In the genomic region with DNA sequence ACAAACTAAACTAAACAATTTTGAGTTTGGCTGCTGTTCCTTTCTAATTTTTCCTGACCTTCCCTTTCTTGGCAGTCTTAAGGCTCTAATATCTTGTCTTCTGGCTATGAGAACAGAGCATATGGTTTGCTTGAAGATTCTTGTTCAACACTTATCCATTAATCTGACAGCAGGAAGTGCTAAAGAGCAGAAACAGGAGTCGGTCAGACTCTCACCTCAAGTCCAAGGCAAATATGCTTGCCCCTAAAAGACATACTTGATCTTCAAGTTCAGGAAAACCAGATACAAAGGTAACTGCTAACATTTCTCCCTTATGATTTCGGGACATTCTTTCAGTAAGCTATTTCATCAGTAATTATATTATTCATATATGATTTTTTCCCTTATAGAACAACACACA, we compare ENCODE assay signal across 17 cellular contexts. TPM values are rescaled to one million over a fixed set of nuclear protein-coding genes. Genes with fewer than 3 reads are reported as not detected.
"Had no signal": no experiment of that assay in that cellular context is flagged by ENCODE, and none has a peak within 500 bp of the region (broad histone marks: within the 10 kb centered on the region; RNA-seq: fewer than 3 reads in every experiment).

No MANE protein-coding gene starts in this region.

- H3K4me3 ChIP-seq: ascending aorta, psoas muscle, thyroid gland had no signal

- FAIRE-seq: bronchial epithelial cell had no signal

- H3K36me3 ChIP-seq: ascending aorta, thyroid gland had no signal

- DNase-seq: activated CD4-positive, alpha-beta T cell treated with anti-CD3 and anti-CD28 coated beads for 1 hour; activated CD4-positive, alpha-beta T cell treated with anti-CD3 and anti-CD28 coated beads, Interleukin-2, amount 50 U/mL, for 4 hours; activated naive CD4-positive, alpha-beta T cell treated with anti-CD3 and anti-CD28 coated beads for 36 hours; activated naive CD8-positive, alpha-beta T cell treated with anti-CD3 and anti-CD28 coated beads, Interleukin-2, amount 50 U/mL, for 24 hours; dermis blood vessel endothelial cell; effector memory CD8-positive, alpha-beta T cell; mesenchymal stem cell; occipital lobe; psoas muscle; T-helper 1 cell; T1000; thyroid gland had no signal

- H3K4me1 ChIP-seq: thyroid gland had no signal

- H3K27ac ChIP-seq: ascending aorta, psoas muscle, thyroid gland had no signal

- ATAC-seq: activated naive CD8-positive, alpha-beta T cell treated with anti-CD3 and anti-CD28 coated beads, Interleukin-2, amount 50 U/mL, for 24 hours; activated T-helper 17 cell treated with anti-CD3 and anti-CD28 coated beads, Interleukin-2, amount 50 U/mL, for 72 hours; effector memory CD8-positive, alpha-beta T cell; natural killer cell treated with Interleukin-12 subunit alpha and Interleukin-12 subunit beta and Interleukin-15 and Interleukin-18, amount 100 ng/mL, for 72 hours; psoas muscle; stimulated activated effector memory CD8-positive, alpha-beta T cell treated with anti-CD3 and anti-CD28 coated beads, Interleukin-12 subunit alpha, Interleukin-12 subunit beta, amount 100 ng/mL, for 72 hours had no signal

- H3K9me3 ChIP-seq: ascending aorta, psoas muscle, thyroid gland had no signal

- H3K27me3 ChIP-seq: ascending aorta, thyroid gland had no signal

RNA-seq across cellular contexts. Expression of gene KCNJ8, which starts 52.6 kb away (rescaled TPM):
- total RNA-seq: activated naive CD4-positive, alpha-beta T cell treated with anti-CD3 and anti-CD28 coated beads for 36 hours; activated T-helper 17 cell treated with anti-CD3 and anti-CD28 coated beads, Interleukin-2, amount 50 U/mL, for 72 hours; natural killer cell treated with Interleukin-12 subunit alpha and Interleukin-12 subunit beta and Interleukin-15 and Interleukin-18, amount 100 ng/mL, for 72 hours had no signal
